ENCODE assay signal across 27 cellular contexts in genomic region chr6:37952027-37952426, GRCh38.
DNase-seq lines count a peak whose midpoint lies in the region; ATAC-seq and TF ChIP-seq lines count a peak whose summit lies in the region.
"Had no signal": no experiment of that assay in that cellular context is flagged by ENCODE, and none has a peak within 500 bp of the region (broad histone marks: within the 10 kb centered on the region; RNA-seq: fewer than 3 reads in every experiment).

No MANE protein-coding gene starts in this region.

- intact Hi-C loops in esophagus squamous epithelium (cut with DNase I), result no loop called here

- TF ChIP-seq CTCF in HFFc6 (IDR thresholded peaks at IDR 0.05), result no peak
- no peak for TF ChIP-seq CTCF in esophagus squamous epithelium (IDR thresholded peaks at IDR 0.05)

- no peak overlapping the region for H3K4me3 Mint-ChIP-seq in activated naive CD8-positive, alpha-beta T cell treated with anti-CD3 and anti-CD28 coated beads, Interleukin-2, amount 50 U/mL, for 24 hours
- no peak overlapping the region for H3K4me3 Mint-ChIP-seq in activated naive CD8-positive, alpha-beta T cell treated with anti-CD3 and anti-CD28 coated beads for 36 hours
- H3K4me3 Mint-ChIP-seq in HFFc6, result no peak overlapping the region
- H3K4me3 Mint-ChIP-seq: activated CD4-positive, alpha-beta memory T cell treated with anti-CD3 and anti-CD28 coated beads for 36 hours; activated naive CD8-positive, alpha-beta T cell treated with anti-CD3 and anti-CD28 coated beads, Interleukin-2, amount 10 ng/mL, durations not matched to agents 7 days and 5 days; B cell; endodermal cell; neural crest cell had no signal

- no peak overlapping the region for H3K27ac Mint-ChIP-seq in activated naive CD8-positive, alpha-beta T cell treated with anti-CD3 and anti-CD28 coated beads, Interleukin-2, amount 50 U/mL, for 24 hours
- no peak overlapping the region for H3K27ac Mint-ChIP-seq in activated naive CD8-positive, alpha-beta T cell treated with anti-CD3 and anti-CD28 coated beads for 36 hours
- 0 out of 2 replicates have a peak overlapping the region, but pooled peaks have one; percentile 10 for H3K27ac Mint-ChIP-seq in HFFc6
- H3K27ac Mint-ChIP-seq: activated CD4-positive, alpha-beta memory T cell treated with anti-CD3 and anti-CD28 coated beads for 36 hours; activated naive CD8-positive, alpha-beta T cell treated with anti-CD3 and anti-CD28 coated beads, Interleukin-2, amount 10 ng/mL, durations not matched to agents 7 days and 5 days; B cell; endodermal cell had no signal

- no peaks in the 10 kb centered on the region for H3K36me3 ChIP-seq in esophagus squamous epithelium
- H3K36me3 ChIP-seq: pancreas, right atrium auricular region, suprapubic skin, vagina had no signal

- ATAC-seq in activated naive CD8-positive, alpha-beta T cell treated with anti-CD3 and anti-CD28 coated beads, Interleukin-2, amount 50 U/mL, for 24 hours, result peak; percentile 52
- no peak for ATAC-seq in GM19351 (IDR thresholded peaks at IDR 0.05; ENCODE audit: unreplicated experiment)
- ATAC-seq: A549, esophagus mucosa, pancreas had no signal

- no peaks in the 10 kb centered on the region for H3K27me3 Mint-ChIP-seq in activated naive CD8-positive, alpha-beta T cell treated with anti-CD3 and anti-CD28 coated beads, Interleukin-2, amount 50 U/mL, for 24 hours
- H3K27me3 Mint-ChIP-seq in activated naive CD8-positive, alpha-beta T cell treated with anti-CD3 and anti-CD28 coated beads for 36 hours, result no peaks in the 10 kb centered on the region
- no peaks in the 10 kb centered on the region for H3K27me3 Mint-ChIP-seq in HFFc6 (ENCODE audit: insufficient read depth)
- H3K27me3 Mint-ChIP-seq: activated CD4-positive, alpha-beta memory T cell treated with anti-CD3 and anti-CD28 coated beads for 36 hours; activated naive CD8-positive, alpha-beta T cell treated with anti-CD3 and anti-CD28 coated beads, Interleukin-2, amount 10 ng/mL, durations not matched to agents 7 days and 5 days; B cell; CD8-positive, alpha-beta memory T cell had no signal

- H3K4me3 ChIP-seq in esophagus squamous epithelium, result no peak overlapping the region
- H3K4me3 ChIP-seq: A549, lung, pancreas, right atrium auricular region, suprapubic skin, vagina had no signal

- WGBS in esophagus squamous epithelium, 2 donors, result 64 to 79% methylated on average over 2 of the region's 2 CpGs

- H3K4me1 Mint-ChIP-seq in activated naive CD8-positive, alpha-beta T cell treated with anti-CD3 and anti-CD28 coated beads, Interleukin-2, amount 50 U/mL, for 24 hours, result peaks cover 37% of the 10 kb centered on the region
- peaks cover 40% of the 10 kb centered on the region for H3K4me1 Mint-ChIP-seq in activated naive CD8-positive, alpha-beta T cell treated with anti-CD3 and anti-CD28 coated beads for 36 hours
- peaks cover 25% of the 10 kb centered on the region for H3K4me1 Mint-ChIP-seq in HFFc6 (ENCODE audit: low read depth)
- H3K4me1 Mint-ChIP-seq: endodermal cell had no signal

- H3K9me3 Mint-ChIP-seq in activated naive CD8-positive, alpha-beta T cell treated with anti-CD3 and anti-CD28 coated beads, Interleukin-2, amount 50 U/mL, for 24 hours, result no peaks in the 10 kb centered on the region
- peaks cover 4% of the 10 kb centered on the region for H3K9me3 Mint-ChIP-seq in activated naive CD8-positive, alpha-beta T cell treated with anti-CD3 and anti-CD28 coated beads for 36 hours
- H3K9me3 Mint-ChIP-seq in HFFc6, result no peaks in the 10 kb centered on the region
- H3K9me3 Mint-ChIP-seq: CD8-positive, alpha-beta memory T cell had no signal

- no peaks in the 10 kb centered on the region for H3K9me3 ChIP-seq in esophagus squamous epithelium
- H3K9me3 ChIP-seq: A549, pancreas, right atrium auricular region, suprapubic skin, vagina had no signal

- peaks cover 17% of the 10 kb centered on the region for H3K36me3 Mint-ChIP-seq in activated naive CD8-positive, alpha-beta T cell treated with anti-CD3 and anti-CD28 coated beads, Interleukin-2, amount 50 U/mL, for 24 hours (ENCODE audit: low read depth)
- H3K36me3 Mint-ChIP-seq in activated naive CD8-positive, alpha-beta T cell treated with anti-CD3 and anti-CD28 coated beads for 36 hours, result peaks cover 28% of the 10 kb centered on the region
- H3K36me3 Mint-ChIP-seq in HFFc6 (ENCODE audit: low read depth), result peaks cover 15% of the 10 kb centered on the region

- H3K27ac ChIP-seq in esophagus squamous epithelium, result no peak overlapping the region
- H3K27ac ChIP-seq: A549, pancreas, right atrium auricular region, suprapubic skin, vagina had no signal

- DNase-seq in activated naive CD8-positive, alpha-beta T cell treated with anti-CD3 and anti-CD28 coated beads, Interleukin-2, amount 50 U/mL, for 24 hours, result no peak
- DNase-seq in activated naive CD8-positive, alpha-beta T cell treated with anti-CD3 and anti-CD28 coated beads for 36 hours, result no peak
- DNase-seq in HFFc6, result no peak
- peak; percentile 36 for DNase-seq in amniotic epithelial cell (ENCODE audit: low read depth)
- DNase-seq in stimulated activated naive CD4-positive, alpha-beta T cell treated with Interleukin-2 at 50 U/mL for 16 hours (lab: John Stamatoyannopoulos, UW), result no peak
- DNase-seq in esophagus squamous epithelium (lab: John Stamatoyannopoulos, UW), result no peak
- DNase-seq in ureter (ENCODE audit: low spot score), result no peak
- DNase-seq: activated CD4-positive, alpha-beta memory T cell treated with anti-CD3 and anti-CD28 coated beads for 36 hours; activated naive CD8-positive, alpha-beta T cell treated with anti-CD3 and anti-CD28 coated beads, Interleukin-2, amount 10 ng/mL, durations not matched to agents 7 days and 5 days; CD8-positive, alpha-beta memory T cell; central memory CD4-positive, alpha-beta T cell; DMS153; endodermal cell; NCI-H1092; NCI-H187 treated with DMSO at 0.1 percent for 48 hours; pancreas; RPMI8226; stimulated activated CD4-positive, alpha-beta T cell treated with anti-CD3 and anti-CD28 coated beads, Interleukin-2, amount 100 ng/mL, for 48 hours had no signal

- H3K4me1 ChIP-seq in esophagus squamous epithelium, result peaks cover 0 to 15% (median 4%) of the 10 kb centered on the region in 3 donors

- no peak for TF ChIP-seq POLR2A in esophagus squamous epithelium (IDR thresholded peaks at IDR 0.05)

- no peaks in the 10 kb centered on the region for H3K27me3 ChIP-seq in esophagus squamous epithelium
- H3K27me3 ChIP-seq: pancreas, right atrium auricular region, suprapubic skin, vagina had no signal
